In genomic region chr12:67541625-67541991, GRCh38 we compare ENCODE assay signal across 11 cellular contexts.
DNase-seq lines count a peak whose midpoint lies in the region; ATAC-seq and TF ChIP-seq lines count a peak whose summit lies in the region.
"Had no signal": no experiment of that assay in that cellular context is flagged by ENCODE, and none has a peak within 500 bp of the region (broad histone marks: within the 10 kb centered on the region; RNA-seq: fewer than 3 reads in every experiment).

No MANE protein-coding gene starts in this region.

- H3K4me3 ChIP-seq in HCT116 (replicated peaks in 1 of 2; ENCODE audit: low read depth in 1 of 2, low read length in 2 of 2) (no peak overlapping the region), right cardiac atrium (ENCODE audit: low read length) (no peak overlapping the region)
- H3K4me3 ChIP-seq in naive thymus-derived CD4-positive, alpha-beta T cell (ENCODE audit: low read length): no peak overlapping the region

- H3K9me2 ChIP-seq in HCT116 (ENCODE audit: insufficient read depth): no peaks in the 10 kb centered on the region

- DNase-seq in activated CD8-positive, alpha-beta T cell treated with anti-CD3 and anti-CD28 coated beads, Interleukin-2, amount 10 ng/mL, durations not matched to agents 7 days and 5 days: no peak
- DNase-seq in activated CD8-positive, alpha-beta T cell treated with anti-CD3 and anti-CD28 coated beads for 36 hours: no peak
- DNase-seq in HCT116 (ENCODE audit: low read depth, low spot score): no peak
- peak; percentile 79 for DNase-seq in NCI-H510A treated with DMSO at 0.1 percent for 48 hours (lab: John Stamatoyannopoulos, UW)
- DNase-seq in naive thymus-derived CD4-positive, alpha-beta T cell: peak in 7 of 9 donors; percentile 18 to 59 (median 48)
- no peak for DNase-seq in CD1c-positive myeloid dendritic cell (ENCODE audit: extremely low spot score)
- DNase-seq in right cardiac atrium: no peak
- no peak for DNase-seq in anterior cingulate cortex (lab: John Stamatoyannopoulos, UW)
- DNase-seq: caudate nucleus, NCI-H1092 had no signal

- TF ChIP-seq RAD21 in HCT116 (IDR thresholded peaks at IDR 0.05; ENCODE audit: low read depth): no peak

- H3K4me1 ChIP-seq in HCT116 (ENCODE audit: control insufficient read depth in 1 of 2, insufficient read depth in 2 of 2, low read length in 2 of 2) (peaks cover 0 to 6% of the 10 kb centered on the region in 2 experiments; a peak in 1 of 4 replicates), right cardiac atrium (ENCODE audit: control insufficient read depth, insufficient read depth, low read length) (no peaks in the 10 kb centered on the region)
- H3K4me1 ChIP-seq in naive thymus-derived CD4-positive, alpha-beta T cell (ENCODE audit: control insufficient read depth in 2 of 2, insufficient read depth in 2 of 2, low read length in 2 of 2): peaks cover 4 to 20% of the 10 kb centered on the region in 2 donors

- H3K9me3 Mint-ChIP-seq in activated CD8-positive, alpha-beta T cell treated with anti-CD3 and anti-CD28 coated beads, Interleukin-2, amount 10 ng/mL, durations not matched to agents 7 days and 5 days (ENCODE audit: insufficient read depth): no peaks in the 10 kb centered on the region
- H3K9me3 Mint-ChIP-seq in activated CD8-positive, alpha-beta T cell treated with anti-CD3 and anti-CD28 coated beads for 36 hours: no peaks in the 10 kb centered on the region
- H3K9me3 Mint-ChIP-seq in naive thymus-derived CD4-positive, alpha-beta T cell: no peaks in the 10 kb centered on the region

- no peak overlapping the region for H3K4me2 ChIP-seq in HCT116 (ENCODE audit: low read length)

- RAD21 ChIA-PET in HCT116 (lab: Charles Lee; ENCODE audit: low non-redundant PET in 1 of 2, low total read pairs in 2 of 2, uncharacterized antibody in 2 of 2, unreplicated experiment in 2 of 2): no interaction called here

- no peak for TF ChIP-seq CTCF in activated CD8-positive, alpha-beta T cell treated with anti-CD3 and anti-CD28 coated beads for 36 hours (IDR thresholded peaks at IDR 0.05)
- TF ChIP-seq CTCF in HCT116 (IDR thresholded peaks at IDR 0.05 in 2 of 3, conservative IDR thresholded peaks at IDR 0.05 in 1 of 3; ENCODE audit: borderline replicate concordance in 1 of 3, insufficient read depth in 1 of 3, low read depth in 2 of 3, low read length in 2 of 3): no peak

- H3K27me3 ChIP-seq in HCT116 (ENCODE audit: insufficient read depth, low read length) (0 out of 2 replicates have a peak, but pooled peaks cover 4% of the 10 kb centered on the region), right cardiac atrium (ENCODE audit: control insufficient read depth, insufficient read depth) (no peaks in the 10 kb centered on the region)
- no peaks in the 10 kb centered on the region for H3K27me3 ChIP-seq in naive thymus-derived CD4-positive, alpha-beta T cell (ENCODE audit: control insufficient read depth in 2 of 2, insufficient read depth in 2 of 2, low read length in 2 of 2)

- no peaks in the 10 kb centered on the region for H3K27me3 Mint-ChIP-seq in activated CD8-positive, alpha-beta T cell treated with anti-CD3 and anti-CD28 coated beads, Interleukin-2, amount 10 ng/mL, durations not matched to agents 7 days and 5 days (ENCODE audit: low read depth)
- no peaks in the 10 kb centered on the region for H3K27me3 Mint-ChIP-seq in activated CD8-positive, alpha-beta T cell treated with anti-CD3 and anti-CD28 coated beads for 36 hours
- peaks cover 0 to 5% (median 0%) of the 10 kb centered on the region in 5 donors for H3K27me3 Mint-ChIP-seq in naive thymus-derived CD4-positive, alpha-beta T cell

- CTCF ChIA-PET in activated CD8-positive, alpha-beta T cell treated with anti-CD3 and anti-CD28 coated beads, Interleukin-2, amount 10 ng/mL, durations not matched to agents 7 days and 5 days (lab: Charles Lee): no interaction called here
- CTCF ChIA-PET in activated CD8-positive, alpha-beta T cell treated with anti-CD3 and anti-CD28 coated beads for 36 hours (lab: Charles Lee): no interaction called here
- CTCF ChIA-PET in HCT116 (lab: Charles Lee): no interaction called here
- CTCF ChIA-PET in naive thymus-derived CD4-positive, alpha-beta T cell (lab: Charles Lee): no interaction called here

- no peaks in the 10 kb centered on the region for H4K20me1 ChIP-seq in HCT116 (ENCODE audit: insufficient read depth)

- POLR2A ChIA-PET in activated CD8-positive, alpha-beta T cell treated with anti-CD3 and anti-CD28 coated beads, Interleukin-2, amount 10 ng/mL, durations not matched to agents 7 days and 5 days (lab: Charles Lee): no interaction called here
- POLR2A ChIA-PET in activated CD8-positive, alpha-beta T cell treated with anti-CD3 and anti-CD28 coated beads for 36 hours (lab: Charles Lee): no interaction called here
- POLR2A ChIA-PET in HCT116 (lab: Charles Lee): no interaction called here
- POLR2A ChIA-PET in naive thymus-derived CD4-positive, alpha-beta T cell (lab: Charles Lee): interaction anchor here (0.8 to 2.3 kb wide), 4 partner anchors 22 to 99 kb away, joined by 3 to 5 read pairs (median 3); no protein-coding TSS in a partner anchor

- H3K79me2 ChIP-seq in HCT116 (ENCODE audit: insufficient read depth, low read length): no peaks in the 10 kb centered on the region

- whole genome bisulfite sequencing in right cardiac atrium: 57% methylated on average over 3 of the region's 3 CpGs

- no peak for TF ChIP-seq POLR2A in HCT116 (IDR thresholded peaks at IDR 0.05; ENCODE audit: borderline replicate concordance, extremely low read depth, insufficient read depth, insufficient read length)

- H3K4me1 Mint-ChIP-seq in activated CD8-positive, alpha-beta T cell treated with anti-CD3 and anti-CD28 coated beads, Interleukin-2, amount 10 ng/mL, durations not matched to agents 7 days and 5 days (ENCODE audit: low read depth): peaks cover 14% of the 10 kb centered on the region
- H3K4me1 Mint-ChIP-seq in activated CD8-positive, alpha-beta T cell treated with anti-CD3 and anti-CD28 coated beads for 36 hours (ENCODE audit: low read depth): peaks cover 26% of the 10 kb centered on the region
- H3K4me1 Mint-ChIP-seq in naive thymus-derived CD4-positive, alpha-beta T cell: peaks cover 10 to 56% (median 48%) of the 10 kb centered on the region in 7 donors

- H3K27ac ChIP-seq in HCT116 (ENCODE audit: low read depth, low read length): no peak overlapping the region
- H3K27ac ChIP-seq in naive thymus-derived CD4-positive, alpha-beta T cell (ENCODE audit: low read depth, low read length): no peak overlapping the region
- H3K27ac ChIP-seq in right cardiac atrium (ENCODE audit: low read length): no peak overlapping the region

- H3K36me3 ChIP-seq in HCT116 (ENCODE audit: control insufficient read depth in 1 of 2, insufficient read depth in 2 of 2, low read length in 2 of 2): no peaks in the 10 kb centered on the region
- H3K36me3 ChIP-seq in naive thymus-derived CD4-positive, alpha-beta T cell (ENCODE audit: control insufficient read depth in 2 of 3, insufficient read depth in 3 of 3, low read length in 3 of 3): no peaks in the 10 kb centered on the region

- H3K9me3 ChIP-seq in HCT116 (ENCODE audit: control insufficient read depth in 1 of 2, insufficient read depth in 1 of 2, low read depth in 1 of 2, low read length in 2 of 2) (no peaks in the 10 kb centered on the region), right cardiac atrium (ENCODE audit: control insufficient read depth, low read length) (no peaks in the 10 kb centered on the region)
- H3K9me3 ChIP-seq in naive thymus-derived CD4-positive, alpha-beta T cell (ENCODE audit: control insufficient read depth in 2 of 3, low read length in 3 of 3): no peaks in the 10 kb centered on the region

- intact Hi-C loops in activated CD8-positive, alpha-beta T cell treated with anti-CD3 and anti-CD28 coated beads for 36 hours (cut with micrococcal nuclease): no loop called here
- intact Hi-C loops in HCT116 (cut with micrococcal nuclease) (no loop called here), right cardiac atrium (cut with DNase I) (no loop called here)
- intact Hi-C loops in naive thymus-derived CD4-positive, alpha-beta T cell (cut with micrococcal nuclease): loop anchor here in 1 of 2 donors (5.0 kb wide), 1 partner anchor 36 kb away; no protein-coding TSS in a partner anchor

- ATAC-seq in activated CD8-positive, alpha-beta T cell treated with anti-CD3 and anti-CD28 coated beads, Interleukin-2, amount 10 ng/mL, durations not matched to agents 7 days and 5 days: no peak
- no peak for ATAC-seq in activated CD8-positive, alpha-beta T cell treated with anti-CD3 and anti-CD28 coated beads for 36 hours
- ATAC-seq in HCT116 (no peak), right cardiac atrium (no peak)
- no peak for ATAC-seq in naive thymus-derived CD4-positive, alpha-beta T cell
- ATAC-seq: left lobe of liver had no signal

- no peak overlapping the region for H3K4me3 Mint-ChIP-seq in activated CD8-positive, alpha-beta T cell treated with anti-CD3 and anti-CD28 coated beads, Interleukin-2, amount 10 ng/mL, durations not matched to agents 7 days and 5 days
- no peak overlapping the region for H3K4me3 Mint-ChIP-seq in activated CD8-positive, alpha-beta T cell treated with anti-CD3 and anti-CD28 coated beads for 36 hours
- H3K4me3 Mint-ChIP-seq in naive thymus-derived CD4-positive, alpha-beta T cell: peak overlapping the region in 8 of 10 donors; percentile 2 to 79 (median 12)

- peak overlapping the region; percentile 32 for H2AFZ ChIP-seq in HCT116 (ENCODE audit: low read depth, low read length, poor library complexity, severe bottlenecking)

- peak overlapping the region; percentile 44 for H3K27ac Mint-ChIP-seq in activated CD8-positive, alpha-beta T cell treated with anti-CD3 and anti-CD28 coated beads, Interleukin-2, amount 10 ng/mL, durations not matched to agents 7 days and 5 days
- no peak overlapping the region for H3K27ac Mint-ChIP-seq in activated CD8-positive, alpha-beta T cell treated with anti-CD3 and anti-CD28 coated beads for 36 hours
- peak overlapping the region in 8 of 9 donors; percentile 38 to 79 (median 66) for H3K27ac Mint-ChIP-seq in naive thymus-derived CD4-positive, alpha-beta T cell

- no peaks in the 10 kb centered on the region for H3K36me3 Mint-ChIP-seq in activated CD8-positive, alpha-beta T cell treated with anti-CD3 and anti-CD28 coated beads, Interleukin-2, amount 10 ng/mL, durations not matched to agents 7 days and 5 days (ENCODE audit: low read depth)
- no peaks in the 10 kb centered on the region for H3K36me3 Mint-ChIP-seq in activated CD8-positive, alpha-beta T cell treated with anti-CD3 and anti-CD28 coated beads for 36 hours (ENCODE audit: low read depth)
- no peaks in the 10 kb centered on the region for H3K36me3 Mint-ChIP-seq in naive thymus-derived CD4-positive, alpha-beta T cell

- no TSS peak for BruUV-seq in HCT116 (replicated peaks; lab: Mats Ljungman, UMichigan)

- H3K9ac ChIP-seq in HCT116 (ENCODE audit: low read length): no peak overlapping the region

TF ChIP-seq in HCT116, 20 proteins besides CTCF, POLR2A, EP300 and RAD21 (continues in another document):
- no peak for TF ChIP-seq ELF1 (IDR thresholded peaks at IDR 0.05; ENCODE audit: borderline replicate concordance, low read depth)
- TF ChIP-seq ATF3 (IDR thresholded peaks at IDR 0.05): no peak

Comparison
In these comparisons a context has a peak if more than half of its experiments do, and no peak if none do; other contexts are left out.
1. DNase-seq: peak in NCI-H510A treated with DMSO at 0.1 percent for 48 hours (single experiment) and naive thymus-derived CD4-positive, alpha-beta T cell (7 of 9); none in activated CD8-positive, alpha-beta T cell treated with anti-CD3 and anti-CD28 coated beads, Interleukin-2, amount 10 ng/mL, durations not matched to agents 7 days and 5 days (single experiment), activated CD8-positive, alpha-beta T cell treated with anti-CD3 and anti-CD28 coated beads for 36 hours (single experiment), HCT116 (single experiment), CD1c-positive myeloid dendritic cell (single experiment), right cardiac atrium (0 of 3) and anterior cingulate cortex (0 of 58).
2. H3K4me3 Mint-ChIP-seq: peak in naive thymus-derived CD4-positive, alpha-beta T cell (8 of 10); none in activated CD8-positive, alpha-beta T cell treated with anti-CD3 and anti-CD28 coated beads, Interleukin-2, amount 10 ng/mL, durations not matched to agents 7 days and 5 days (single experiment) and activated CD8-positive, alpha-beta T cell treated with anti-CD3 and anti-CD28 coated beads for 36 hours (single experiment).